ENCODE assay signal across 20 cellular contexts in genomic region chr10:114027041-114027394, GRCh38. TPM values are rescaled to one million over a fixed set of nuclear protein-coding genes. Genes with fewer than 3 reads are reported as not detected.
DNase-seq lines count a peak whose midpoint lies in the region; ATAC-seq and TF ChIP-seq lines count a peak whose summit lies in the region.
"Had no signal": no experiment of that assay in that cellular context is flagged by ENCODE, and none has a peak within 500 bp of the region (broad histone marks: within the 10 kb centered on the region; RNA-seq: fewer than 3 reads in every experiment).

No MANE protein-coding gene starts in this region.

- peak overlapping the region; percentile 8 for H3K4me3 Mint-ChIP-seq in osteocyte (ENCODE audit: unreplicated experiment)
- H3K4me3 Mint-ChIP-seq in T-helper 17 cell, result no peak overlapping the region
- H3K4me3 Mint-ChIP-seq: activated B cell treated with CpG ODN at 0.5 μM for 24 hours; activated CD4-positive, alpha-beta memory T cell treated with anti-CD3 and anti-CD28 coated beads, Interleukin-2, amount 10 ng/mL, durations not matched to agents 7 days and 5 days; brain; H9; stimulated activated naive CD8-positive, alpha-beta T cell treated with anti-CD3 and anti-CD28 coated beads, Interleukin-15, amount 100 ng/mL, for 72 hours had no signal

- ATAC-seq in T-helper 17 cell, result no peak
- ATAC-seq in mucosa of descending colon, result no peak
- ATAC-seq: heart left ventricle; stimulated activated naive CD8-positive, alpha-beta T cell treated with anti-CD3 and anti-CD28 coated beads, Interleukin-15, amount 100 ng/mL, for 72 hours had no signal

- H3K27me3 Mint-ChIP-seq in osteocyte (ENCODE audit: unreplicated experiment) (no peaks in the 10 kb centered on the region), T-helper 17 cell (peaks cover 45% of the 10 kb centered on the region)

- CTCF ChIA-PET in OCI-LY7 (lab: Charles Lee; ENCODE audit: unreplicated experiment), result no interaction called here
- CTCF ChIA-PET in HEK293T (lab: Yijun Ruan, JAX), result no interaction called here

- H3K4me1 ChIP-seq in ACC112 (ENCODE audit: control insufficient read depth, insufficient read depth, low read length, unreplicated experiment) (peaks cover 29% of the 10 kb centered on the region), OCI-LY7 (ENCODE audit: insufficient read depth, low read length, poor library complexity, severe bottlenecking) (peaks cover 36% of the 10 kb centered on the region), mucosa of descending colon (ENCODE audit: low read depth) (peaks cover 5% of the 10 kb centered on the region)

- peak overlapping the region; percentile 89 for H3K27ac Mint-ChIP-seq in osteocyte (ENCODE audit: unreplicated experiment)
- no peak overlapping the region for H3K27ac Mint-ChIP-seq in T-helper 17 cell
- H3K27ac Mint-ChIP-seq: activated B cell treated with CpG ODN at 0.5 μM for 24 hours; activated CD4-positive, alpha-beta memory T cell treated with anti-CD3 and anti-CD28 coated beads, Interleukin-2, amount 10 ng/mL, durations not matched to agents 7 days and 5 days; brain; stimulated activated naive CD8-positive, alpha-beta T cell treated with anti-CD3 and anti-CD28 coated beads, Interleukin-15, amount 100 ng/mL, for 72 hours had no signal

- no peak for TF ChIP-seq CTCF in OCI-LY7 (conservative IDR thresholded peaks at IDR 0.05; ENCODE audit: low read length)
- TF ChIP-seq CTCF in osteocyte (IDR thresholded peaks at IDR 0.05), result no peak
- no peak for TF ChIP-seq CTCF in mucosa of descending colon (IDR thresholded peaks at IDR 0.05)

- H3K36me3 Mint-ChIP-seq in osteocyte (ENCODE audit: unreplicated experiment), result no peaks in the 10 kb centered on the region
- peaks cover 3% of the 10 kb centered on the region for H3K36me3 Mint-ChIP-seq in T-helper 17 cell (ENCODE audit: low read depth)
- H3K36me3 Mint-ChIP-seq: brain had no signal

- H3K9me3 ChIP-seq in OCI-LY7 (ENCODE audit: low read length), result no peaks in the 10 kb centered on the region
- H3K9me3 ChIP-seq in T-helper 17 cell (ENCODE audit: control insufficient read depth, low read length, poor library complexity, severe bottlenecking), result no peaks in the 10 kb centered on the region
- H3K9me3 ChIP-seq in mucosa of descending colon, result no peaks in the 10 kb centered on the region
- H3K9me3 ChIP-seq: heart left ventricle, MG63 had no signal

- H3K79me2 ChIP-seq in ACC112 (ENCODE audit: control insufficient read depth, insufficient read depth, low read length, unreplicated experiment) (no peaks in the 10 kb centered on the region), OCI-LY7 (ENCODE audit: insufficient read depth, low read depth, low read length) (no peaks in the 10 kb centered on the region)

- H4K20me1 ChIP-seq in OCI-LY7 (ENCODE audit: insufficient read depth, low read length), result no peaks in the 10 kb centered on the region

- BruUV-seq in OCI-LY7 (replicated peaks; lab: Mats Ljungman, UMichigan), result no TSS peak

- no peak for DNase-seq in OCI-LY7 (ENCODE audit: low spot score)
- DNase-seq in epithelial cell of prostate (ENCODE audit: low read depth, low spot score), result no peak
- no peak for DNase-seq in osteocyte (ENCODE audit: extremely low spot score, unreplicated experiment)
- no peak for DNase-seq in HEK293T (ENCODE audit: extremely low spot score)
- no peak for DNase-seq in DMS79 (lab: John Stamatoyannopoulos, UW)
- DNase-seq in T-helper 17 cell, result no peak
- no peak for DNase-seq in mucosa of descending colon
- DNase-seq: activated B cell treated with CpG ODN at 0.5 μM for 24 hours; activated CD4-positive, alpha-beta memory T cell treated with anti-CD3 and anti-CD28 coated beads, Interleukin-2, amount 10 ng/mL, durations not matched to agents 7 days and 5 days; activated gamma-delta T cell; H9; heart left ventricle; MG63; NCI-H1436; NCI-H524 treated with DMSO at 0.1 percent for 48 hours; RPMI8226; stimulated activated naive CD8-positive, alpha-beta T cell treated with anti-CD3 and anti-CD28 coated beads, Interleukin-15, amount 100 ng/mL, for 72 hours had no signal

- intact Hi-C loops in OCI-LY7 (cut with micrococcal nuclease; ENCODE audit: unreplicated experiment), result loop anchor here (5.0 kb wide), 2 partner anchors 70 to 170 kb away; no protein-coding TSS in a partner anchor
- intact Hi-C loops in mucosa of descending colon (cut with DNase I, micrococcal nuclease), result no loop called here

- H2AFZ ChIP-seq in ACC112 (ENCODE audit: low read length, unreplicated experiment) (peak overlapping the region; percentile 20), OCI-LY7 (ENCODE audit: low read length) (0 out of 2 replicates have a peak overlapping the region, but pooled peaks have one; percentile 73)

- no peaks in the 10 kb centered on the region for H3K9me3 Mint-ChIP-seq in osteocyte (ENCODE audit: unreplicated experiment)
- H3K9me3 Mint-ChIP-seq: activated B cell treated with CpG ODN at 0.5 μM for 24 hours; H9; stimulated activated naive CD8-positive, alpha-beta T cell treated with anti-CD3 and anti-CD28 coated beads, Interleukin-15, amount 100 ng/mL, for 72 hours had no signal

- H3K36me3 ChIP-seq in ACC112 (ENCODE audit: insufficient read depth, low read length) (no peaks in the 10 kb centered on the region), OCI-LY7 (ENCODE audit: insufficient read depth, low read length) (no peaks in the 10 kb centered on the region), mucosa of descending colon (ENCODE audit: low read depth) (no peaks in the 10 kb centered on the region)
- H3K36me3 ChIP-seq: heart left ventricle, MG63 had no signal

- H3K4me3 ChIP-seq in ACC112 (ENCODE audit: low read depth, low read length) (peak overlapping the region; percentile 16), OCI-LY7 (ENCODE audit: low read depth, low read length, poor library complexity, severe bottlenecking) (no peak overlapping the region), mucosa of descending colon (no peak overlapping the region)
- H3K4me3 ChIP-seq: coronary artery, heart left ventricle, MG63 had no signal

- H3K27me3 ChIP-seq in ACC112 (ENCODE audit: insufficient read depth, low read length), result peaks cover 8% of the 10 kb centered on the region; the same call in 1 of the 2 replicates
- H3K27me3 ChIP-seq: heart left ventricle, MG63 had no signal

- H3K27ac ChIP-seq in ACC112 (ENCODE audit: low read depth, low read length), result peak overlapping the region; percentile 86
- no peak overlapping the region for H3K27ac ChIP-seq in OCI-LY7 (ENCODE audit: low read depth, low read length, poor library complexity, severe bottlenecking)
- peak overlapping the region; percentile 94 for H3K27ac ChIP-seq in epithelial cell of prostate
- H3K27ac ChIP-seq: coronary artery had no signal

- H3K4me1 Mint-ChIP-seq in osteocyte (ENCODE audit: unreplicated experiment) (peaks cover 45% of the 10 kb centered on the region), T-helper 17 cell (peaks cover 23% of the 10 kb centered on the region)

- H3K4me2 ChIP-seq in OCI-LY7 (ENCODE audit: low read length), result no peak overlapping the region

- POLR2A ChIA-PET in OCI-LY7 (lab: Charles Lee), result interaction anchor here (1.2 kb wide), 1 partner anchor 10 kb away, joined by 3 read pairs; no protein-coding TSS in a partner anchor
- POLR2A ChIA-PET in HEK293T (lab: Yijun Ruan, JAX), result no interaction called here

- no peaks in the 10 kb centered on the region for H3K9me2 ChIP-seq in OCI-LY7 (ENCODE audit: insufficient read depth, low read length)

TF ChIP-seq in HEK293T, 16 proteins besides CTCF, POLR2A, EP300 and RAD21:
- no peak for TF ChIP-seq SUZ12 (IDR thresholded peaks at IDR 0.05)
- TF ChIP-seq FOXK2 (IDR thresholded peaks at IDR 0.05), result no peak
- TF ChIP-seq NFRKB (IDR thresholded peaks at IDR 0.05), result no peak
- no peak for TF ChIP-seq HDGF (IDR thresholded peaks at IDR 0.05; ENCODE audit: borderline replicate concordance)
- TF ChIP-seq LEF1 (IDR thresholded peaks at IDR 0.05; ENCODE audit: borderline replicate concordance), result no peak

RNA-seq across cellular contexts. Expression of gene ADRB1, which starts 16.6 kb away (rescaled TPM):
- total RNA-seq in OCI-LY7 (2014; rRNA removed; shearing (Covaris generic)), result 1.1 and 2.0 TPM in 2 replicates
- 1.3 and 1.4 TPM in 2 replicates for total RNA-seq in OCI-LY7 (2022)
- total RNA-seq in osteocyte, result 0.68 and 0.97 TPM in 2 replicates
- under 1 TPM; 0.10 to 0.16 TPM for total RNA-seq in T-helper 17 cell
- 1 to 10 TPM; 1.5 to 2.8 (median 1.8) TPM for total RNA-seq in mucosa of descending colon
- total RNA-seq: activated B cell treated with CpG ODN at 0.5 μM for 24 hours had no signal
